9 cellular contexts compared by ENCODE assay signal in genomic region chr19:42420055-42420544, GRCh38. TPM values are rescaled to one million over a fixed set of nuclear protein-coding genes. Genes with fewer than 3 reads are reported as not detected.
A peak's percentile ranks its signal among the peaks of the same experiment; 100 is the strongest.
DNase-seq lines count a peak whose midpoint lies in the region; ATAC-seq and TF ChIP-seq lines count a peak whose summit lies in the region.
"Had no signal": no experiment of that assay in that cellular context is flagged by ENCODE, and none has a peak within 500 bp of the region (broad histone marks: within the 10 kb centered on the region; RNA-seq: fewer than 3 reads in every experiment).

No MANE protein-coding gene starts in this region.

- intact Hi-C loops in CD4-positive, alpha-beta T cell (cut with DNase I, micrococcal nuclease) = loop anchor here (1.0 to 10.0 kb wide), 7 partner anchors 13 to 313 kb away; partner anchors contain the start of genes MEGF8 (in 1 of the 2) and POU2F2 (in 1 of the 2)
- intact Hi-C loops in PC-3 (cut with micrococcal nuclease) = no loop called here

- H3K4me3 Mint-ChIP-seq in CD4-positive, alpha-beta T cell = peak overlapping the region; percentile 77

- H3K4me3 ChIP-seq in H7 (ENCODE audit: insufficient read depth, low read depth, low read length) (no peak overlapping the region), PC-3 (ENCODE audit: low read length) (no peak overlapping the region)

- BruUV-seq in PC-3 (replicated peaks; lab: Mats Ljungman, UMichigan) = no TSS peak

- no peak overlapping the region for H3K9ac ChIP-seq in PC-3 (ENCODE audit: low read length)

- no peak overlapping the region for H3K27ac ChIP-seq in CD4-positive, alpha-beta T cell (ENCODE audit: low read depth, low read length)
- H3K27ac ChIP-seq in PC-3 (ENCODE audit: low read length) (no peak overlapping the region), foreskin keratinocyte (peak overlapping the region; percentile 99)

- CTCF ChIA-PET in CD4-positive, alpha-beta T cell (lab: Charles Lee) = interaction anchor here (0.7 to 3.5 kb wide), 12 partner anchors 8 to 560 kb away, joined by 3 to 32 read pairs (median 8); partner anchors contain the start of gene RPS19
- CTCF ChIA-PET in PC-3 (lab: Charles Lee) = no interaction called here

- peaks cover 49% of the 10 kb centered on the region for H3K4me1 Mint-ChIP-seq in CD4-positive, alpha-beta T cell (ENCODE audit: low read depth)

- H3K4me2 ChIP-seq in PC-3 (ENCODE audit: low read length) = no peak overlapping the region

- no peaks in the 10 kb centered on the region for H3K79me2 ChIP-seq in PC-3 (ENCODE audit: low read length)

- ATAC-seq in CD4-positive, alpha-beta T cell (ENCODE audit: poor library complexity) = peak; percentile 45
- ATAC-seq in PC-3 (peak; percentile 62), foreskin keratinocyte (peak; percentile 63), GM21619 (IDR thresholded peaks at IDR 0.05; ENCODE audit: unreplicated experiment) (no peak), HG03469 (IDR thresholded peaks at IDR 0.05; ENCODE audit: unreplicated experiment) (no peak)

- no peaks in the 10 kb centered on the region for H3F3A ChIP-seq in PC-3 (ENCODE audit: low read length, unreplicated experiment)

- POLR2A ChIA-PET in CD4-positive, alpha-beta T cell (lab: Charles Lee) = interaction anchor here (1.5 kb wide), 1 partner anchor 20 kb away, joined by 5 read pairs; no protein-coding TSS in a partner anchor
- POLR2A ChIA-PET in PC-3 (lab: Charles Lee; ENCODE audit: unreplicated experiment) = no interaction called here

- H2AFZ ChIP-seq in PC-3 (ENCODE audit: low read length) = no peak overlapping the region

- no peaks in the 10 kb centered on the region for H3K27me3 ChIP-seq in CD4-positive, alpha-beta T cell (ENCODE audit: control insufficient read depth, insufficient read depth, low read length)
- H3K27me3 ChIP-seq in H7 (ENCODE audit: control insufficient read depth, insufficient read depth, low read length) = peaks cover 25% of the 10 kb centered on the region
- H3K27me3 ChIP-seq in PC-3 (ENCODE audit: low read length) = no peaks in the 10 kb centered on the region
- no peaks in the 10 kb centered on the region for H3K27me3 ChIP-seq in foreskin keratinocyte

- TF ChIP-seq CTCF in CD4-positive, alpha-beta T cell (IDR thresholded peaks at IDR 0.05) = peak; percentile 86
- TF ChIP-seq CTCF in PC-3 (conservative IDR thresholded peaks at IDR 0.05; ENCODE audit: low read depth, low read length) = peak; percentile 83
- peak; percentile 94 for TF ChIP-seq CTCF in foreskin keratinocyte (conservative IDR thresholded peaks at IDR 0.05)

- H3K9me3 Mint-ChIP-seq in CD4-positive, alpha-beta T cell = no peaks in the 10 kb centered on the region

- H3K9me2 ChIP-seq in PC-3 (replicated peaks; ENCODE audit: low read length) = no peaks in the 10 kb centered on the region

- H3K4me1 ChIP-seq in PC-3 (ENCODE audit: insufficient read depth, low read length) = peaks cover 28% of the 10 kb centered on the region
- peaks cover 19% of the 10 kb centered on the region for H3K4me1 ChIP-seq in foreskin keratinocyte

- peak overlapping the region; percentile 12 for H3K27ac Mint-ChIP-seq in CD4-positive, alpha-beta T cell

- H4K20me1 ChIP-seq in PC-3 (ENCODE audit: low read length) = no peaks in the 10 kb centered on the region

- H3K36me3 Mint-ChIP-seq in CD4-positive, alpha-beta T cell (ENCODE audit: low read depth) = peaks cover 14% of the 10 kb centered on the region

- H3K36me3 ChIP-seq in H7 (replicated peaks; ENCODE audit: control insufficient read depth, insufficient read depth, low read length) = no peaks in the 10 kb centered on the region; the same call in none of the 2 replicates
- H3K36me3 ChIP-seq in PC-3 (ENCODE audit: low read depth, low read length) = no peaks in the 10 kb centered on the region

- DNase-seq in CD4-positive, alpha-beta T cell = peak; percentile 66 to 79 (median 72)
- DNase-seq in H7 (peak; percentile 91), PC-3 (peak; percentile 53), foreskin keratinocyte (peak; percentile 90 to 94)
- DNase-seq in activated T-helper 1 cell treated with anti-CD3 and anti-CD28 coated beads, Interleukin-2, amount 50 U/mL, for 16 hours (ENCODE audit: low read depth in 1 of 2, low spot score in 1 of 2) = peak; percentile 64 to 65
- DNase-seq in stimulated activated CD4-positive, alpha-beta T cell treated with anti-CD3 and anti-CD28 coated beads, Interleukin-15, amount 100 ng/mL, for 1 hour (ENCODE audit: low read depth in 1 of 2, low spot score in 1 of 2) = peak; percentile 60 to 66

- H3K9me3 ChIP-seq in CD4-positive, alpha-beta T cell (ENCODE audit: control insufficient read depth, low read length) = no peaks in the 10 kb centered on the region
- H3K9me3 ChIP-seq in PC-3 (ENCODE audit: low read length) = no peaks in the 10 kb centered on the region

- H3K27me3 Mint-ChIP-seq in CD4-positive, alpha-beta T cell = no peaks in the 10 kb centered on the region

RNA-seq across cellular contexts. Expression of gene LIPE, which starts 7.1 kb away (rescaled TPM):
- 1 to 10 TPM; 7.6 to 8.2 TPM for total RNA-seq in CD4-positive, alpha-beta T cell
- total RNA-seq in H7 (2014; rRNA removed; shearing (Covaris generic)) = 7.5 and 8.2 TPM in 2 replicates
- total RNA-seq in PC-3 (2014; rRNA removed) (2.1 and 3.7 TPM in 2 replicates), foreskin keratinocyte (23.9 and 27.0 TPM in 2 replicates)
- polyA plus RNA-seq in foreskin keratinocyte = 24.2 and 27.7 TPM in 2 replicates

RNA-seq across cellular contexts. Expression of gene CXCL17, which starts 22.6 kb away (rescaled TPM):
- total RNA-seq in CD4-positive, alpha-beta T cell = not detected
- total RNA-seq in H7 (2014; rRNA removed; shearing (Covaris generic)) = not detected in 2 replicates
- total RNA-seq in PC-3 (2014; rRNA removed) = 0.98 TPM in 1 of 2 replicates, not detected in the other
- not detected in 2 replicates for total RNA-seq in foreskin keratinocyte
- polyA plus RNA-seq in foreskin keratinocyte = not detected in 2 replicates
- total RNA-seq: skeletal muscle tissue had no signal

RNA-seq across cellular contexts. Expression of gene CNFN, which starts 30.0 kb away (rescaled TPM):
- total RNA-seq in CD4-positive, alpha-beta T cell = not detected
- total RNA-seq in H7 (2014; rRNA removed; shearing (Covaris generic)) = 7.8 and 11.5 TPM in 2 replicates
- total RNA-seq in PC-3 (2014; rRNA removed) (4.1 and 4.5 TPM in 2 replicates), foreskin keratinocyte (5.4 and 6.7 TPM in 2 replicates)
- 12.0 and 14.7 TPM in 2 replicates for polyA plus RNA-seq in foreskin keratinocyte
- total RNA-seq: skeletal muscle tissue had no signal

Comparison
In these comparisons a context has a peak if more than half of its experiments do, and no peak if none do; other contexts are left out.
1. ATAC-seq: peak in CD4-positive, alpha-beta T cell (single experiment), PC-3 (single experiment) and foreskin keratinocyte (single experiment); none in GM21619 (single experiment) and HG03469 (single experiment).
2. Peak in every context shown above with its lines, with median percentiles within 50 percentile points of each other: DNase-seq and CTCF ChIP-seq.